ENCODE assay signal across 10 cellular contexts in the genomic region with DNA sequence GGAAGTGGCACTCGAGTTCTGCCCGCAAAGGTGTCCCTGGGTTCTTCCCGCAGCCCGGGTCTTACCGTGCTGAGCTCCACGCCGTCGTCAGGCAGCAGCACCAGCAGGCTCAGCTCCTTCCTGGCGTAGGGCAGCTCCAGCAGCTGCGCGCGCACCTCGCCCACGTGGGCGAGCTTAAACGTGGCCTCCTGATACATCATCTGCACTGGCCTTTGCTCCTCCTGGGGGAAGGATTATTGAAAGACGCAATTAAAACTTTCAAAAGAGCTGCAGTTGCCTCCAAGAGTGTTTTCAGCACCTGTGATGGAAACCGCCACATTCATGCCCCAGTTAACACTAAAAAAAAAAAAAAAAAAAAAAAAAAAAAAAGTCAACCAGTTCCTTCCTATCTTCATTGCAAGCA. TPM values are rescaled to one million over a fixed set of nuclear protein-coding genes. Genes with fewer than 3 reads are reported as not detected.
A peak's percentile ranks its signal among the peaks of the same experiment; 100 is the strongest.
DNase-seq lines count a peak whose midpoint lies in the region; ATAC-seq and TF ChIP-seq lines count a peak whose summit lies in the region.
"Had no signal": no experiment of that assay in that cellular context is flagged by ENCODE, and none has a peak within 500 bp of the region (broad histone marks: within the 10 kb centered on the region; RNA-seq: fewer than 3 reads in every experiment).

No MANE protein-coding gene starts in this region.

- H3K27me3 ChIP-seq in psoas muscle (ENCODE audit: insufficient read depth in 3 of 3, low read length in 2 of 3): no peaks in the 10 kb centered on the region
- H3K27me3 ChIP-seq: neutrophil had no signal

- peaks cover 42% of the 10 kb centered on the region for H3K4me1 Mint-ChIP-seq in activated naive CD8-positive, alpha-beta T cell treated with anti-CD3 and anti-CD28 coated beads for 36 hours

- no peaks in the 10 kb centered on the region for H3K4me1 ChIP-seq in psoas muscle

- H3K9me3 Mint-ChIP-seq in activated naive CD8-positive, alpha-beta T cell treated with anti-CD3 and anti-CD28 coated beads for 36 hours: no peaks in the 10 kb centered on the region

- POLR2A ChIA-PET in RWPE1 (lab: Yijun Ruan, JAX; ENCODE audit: low non-redundant PET): interaction anchor here (0.8 kb wide), 1 partner anchor 101 kb away, joined by 3 read pairs; no protein-coding TSS in a partner anchor

- no peak overlapping the region for H3K4me3 ChIP-seq in psoas muscle

- peaks cover 70% of the 10 kb centered on the region for H3K36me3 Mint-ChIP-seq in activated naive CD8-positive, alpha-beta T cell treated with anti-CD3 and anti-CD28 coated beads for 36 hours

- H3K27ac ChIP-seq in RWPE1: no peak overlapping the region
- no peak overlapping the region for H3K27ac ChIP-seq in psoas muscle
- H3K27ac ChIP-seq: neutrophil had no signal

- no peaks in the 10 kb centered on the region for H3K27me3 Mint-ChIP-seq in activated naive CD8-positive, alpha-beta T cell treated with anti-CD3 and anti-CD28 coated beads for 36 hours

- peak overlapping the region; percentile 65 for H3K4me3 Mint-ChIP-seq in activated naive CD8-positive, alpha-beta T cell treated with anti-CD3 and anti-CD28 coated beads for 36 hours

- intact Hi-C loops in psoas muscle (cut with DNase I): no loop called here

- no peak for TF ChIP-seq CTCF in RWPE1 (conservative IDR thresholded peaks at IDR 0.05; ENCODE audit: low read depth)
- no peak for TF ChIP-seq CTCF in psoas muscle (IDR thresholded peaks at IDR 0.05)

- ATAC-seq in GM21367 (IDR thresholded peaks at IDR 0.05; ENCODE audit: unreplicated experiment): peak; percentile 53
- ATAC-seq in psoas muscle: no peak
- ATAC-seq in GM21360 (IDR thresholded peaks at IDR 0.05; ENCODE audit: unreplicated experiment): no peak

- CTCF ChIA-PET in RWPE1 (lab: Yijun Ruan, JAX): interaction anchor here (0.5 to 1.0 kb wide), 3 partner anchors 37 to 261 kb away, joined by 3 to 9 read pairs (median 4); no protein-coding TSS in a partner anchor

- peaks cover 12 to 40% of the 10 kb centered on the region in 2 donors for H3K36me3 ChIP-seq in psoas muscle (ENCODE audit: insufficient read depth in 1 of 2, low read depth in 1 of 2)
- H3K36me3 ChIP-seq: neutrophil had no signal

- DNase-seq in RWPE1 (ENCODE audit: low spot score): peak; percentile 87
- DNase-seq in activated naive CD8-positive, alpha-beta T cell treated with anti-CD3 and anti-CD28 coated beads for 36 hours: peak; percentile 59
- DNase-seq in stimulated activated CD8-positive, alpha-beta memory T cell treated with anti-CD3 and anti-CD28 coated beads, Interleukin-4, amount 100 ng/mL, for 24 hours (ENCODE audit: low read depth): peak; percentile 45
- DNase-seq in DMS114 treated with DMSO at 0.1 percent for 48 hours (lab: John Stamatoyannopoulos, UW; ENCODE audit: unreplicated experiment): no peak
- DNase-seq in A172 (ENCODE audit: low spot score): no peak
- DNase-seq in psoas muscle: no peak

- WGBS in psoas muscle, 3 donors: 87 to 90% (median 87%) methylated on average over 18 of the region's 18 CpGs

- peak overlapping the region; percentile 76 for H3K27ac Mint-ChIP-seq in activated naive CD8-positive, alpha-beta T cell treated with anti-CD3 and anti-CD28 coated beads for 36 hours

- H3K9me3 ChIP-seq in psoas muscle: no peaks in the 10 kb centered on the region
- H3K9me3 ChIP-seq: neutrophil had no signal

RNA-seq across cellular contexts. Expression of a gene that starts 11.3 kb away (rescaled TPM):
- 10 to 100 TPM; 51.3 to 51.4 TPM for total RNA-seq in activated naive CD8-positive, alpha-beta T cell treated with anti-CD3 and anti-CD28 coated beads for 36 hours
- not detected in 2 replicates for total RNA-seq in A172 (2014; rRNA removed; shearing (Covaris generic))
- total RNA-seq in psoas muscle: 1 to 10 TPM; 1.9 to 3.1 (median 2.2) TPM
- 1 to 10 TPM in 2 of 3 donors, under 1 TPM in 1; 0.74 to 1.1 (median 1.0) TPM for polyA plus RNA-seq in psoas muscle
- total RNA-seq: HT1080 had no signal

RNA-seq across cellular contexts. Expression of a gene that starts 50.1 kb away (rescaled TPM):
- 10 to 100 TPM; 38.1 to 44.7 TPM for total RNA-seq in activated naive CD8-positive, alpha-beta T cell treated with anti-CD3 and anti-CD28 coated beads for 36 hours
- total RNA-seq in A172 (2014; rRNA removed; shearing (Covaris generic)): 12.9 and 15.0 TPM in 2 replicates
- 10 to 100 TPM; 10.2 to 62.0 (median 52.2) TPM for total RNA-seq in psoas muscle
- polyA plus RNA-seq in psoas muscle: 100 to 1,000 TPM in 1 of 3 donors, 10 to 100 TPM in 2; 28.1 to 131 (median 33.4) TPM

Comparison
In these comparisons a context has a peak if more than half of its experiments do, and no peak if none do; other contexts are left out.
1. DNase-seq: peak in RWPE1 (single experiment), activated naive CD8-positive, alpha-beta T cell treated with anti-CD3 and anti-CD28 coated beads for 36 hours (single experiment) and stimulated activated CD8-positive, alpha-beta memory T cell treated with anti-CD3 and anti-CD28 coated beads, Interleukin-4, amount 100 ng/mL, for 24 hours (single experiment); none in DMS114 treated with DMSO at 0.1 percent for 48 hours (single experiment), A172 (single experiment) and psoas muscle (0 of 2).
2. RNA of a gene that starts 11.3 kb away (total RNA-seq): 51.3 to 51.4 TPM in activated naive CD8-positive, alpha-beta T cell treated with anti-CD3 and anti-CD28 coated beads for 36 hours; 1.9 to 3.1 TPM in psoas muscle and not detected in A172; every median in the first group is over 10 times any median in the second.